ENCODE assay signal across 25 cellular contexts in genomic region chr5:147411612-147412310, GRCh38.
DNase-seq lines count a peak whose midpoint lies in the region; ATAC-seq and TF ChIP-seq lines count a peak whose summit lies in the region.
"Had no signal": no experiment of that assay in that cellular context is flagged by ENCODE, and none has a peak within 500 bp of the region (broad histone marks: within the 10 kb centered on the region; RNA-seq: fewer than 3 reads in every experiment).

No MANE protein-coding gene starts in this region.

- H3K4me3 ChIP-seq in esophagus squamous epithelium (no peak overlapping the region), thoracic aorta (no peak overlapping the region), ovary (no peak overlapping the region)
- H3K4me3 ChIP-seq: BLaER1 treated with 17β-estradiol and CSF1 and Interleukin-3, amounts not matched to agents 10 nM and 100 nM; pancreas; PC-9 had no signal

- H3K4me1 ChIP-seq in esophagus squamous epithelium (peaks cover 2 to 57% (median 12%) of the 10 kb centered on the region in 3 donors), thoracic aorta (ENCODE audit: control insufficient read depth in 1 of 2, low read depth in 2 of 2) (peaks cover 42 to 96% of the 10 kb centered on the region in 2 donors), ovary (ENCODE audit: insufficient read depth) (peaks cover 21% of the 10 kb centered on the region)
- H3K4me1 ChIP-seq: BLaER1 treated with 17β-estradiol and CSF1 and Interleukin-3, amounts not matched to agents 10 nM and 100 nM; pancreas had no signal

- H3K4me3 Mint-ChIP-seq in nephron = no peak overlapping the region
- H3K4me3 Mint-ChIP-seq: activated naive CD4-positive, alpha-beta T cell treated with anti-CD3 and anti-CD28 coated beads, Interleukin-2, amount 10 ng/mL, durations not matched to agents 7 days and 5 days; activated T-cell treated with anti-CD3 and anti-CD28 coated beads, Interleukin-2, amount 50 U/mL, for 72 hours; naive thymus-derived CD4-positive, alpha-beta T cell; stimulated activated naive B cell treated with anti-CD40 and anti-IgM and Interleukin-4, amounts not matched to agents 10 μg/mL and 1 μg/mL and 100 μg/mL, for 72 hours; type B pancreatic cell had no signal

- H3K36me3 ChIP-seq in esophagus squamous epithelium (peaks cover 0 to 38% (median 0%) of the 10 kb centered on the region in 3 donors), thoracic aorta (peaks cover 15% of the 10 kb centered on the region), ovary (peaks cover 4% of the 10 kb centered on the region)
- H3K36me3 ChIP-seq: BLaER1 treated with 17β-estradiol and CSF1 and Interleukin-3, amounts not matched to agents 10 nM and 100 nM; pancreas had no signal

- H3K9me3 Mint-ChIP-seq in nephron = no peaks in the 10 kb centered on the region
- H3K9me3 Mint-ChIP-seq: activated naive CD4-positive, alpha-beta T cell treated with anti-CD3 and anti-CD28 coated beads, Interleukin-2, amount 10 ng/mL, durations not matched to agents 7 days and 5 days; activated T-cell treated with anti-CD3 and anti-CD28 coated beads, Interleukin-2, amount 50 U/mL, for 72 hours; stimulated activated naive B cell treated with anti-CD40 and anti-IgM and Interleukin-4, amounts not matched to agents 10 μg/mL and 1 μg/mL and 100 μg/mL, for 72 hours; type B pancreatic cell had no signal

- H3K4me1 Mint-ChIP-seq in nephron = peaks cover 46% of the 10 kb centered on the region
- H3K4me1 Mint-ChIP-seq: activated naive CD4-positive, alpha-beta T cell treated with anti-CD3 and anti-CD28 coated beads, Interleukin-2, amount 10 ng/mL, durations not matched to agents 7 days and 5 days; naive thymus-derived CD4-positive, alpha-beta T cell; stimulated activated naive B cell treated with anti-CD40 and anti-IgM and Interleukin-4, amounts not matched to agents 10 μg/mL and 1 μg/mL and 100 μg/mL, for 72 hours had no signal

- H3K27me3 Mint-ChIP-seq in nephron (ENCODE audit: low read depth) = peaks cover 7% of the 10 kb centered on the region
- H3K27me3 Mint-ChIP-seq: activated naive CD4-positive, alpha-beta T cell treated with anti-CD3 and anti-CD28 coated beads, Interleukin-2, amount 10 ng/mL, durations not matched to agents 7 days and 5 days; stimulated activated naive B cell treated with anti-CD40 and anti-IgM and Interleukin-4, amounts not matched to agents 10 μg/mL and 1 μg/mL and 100 μg/mL, for 72 hours; type B pancreatic cell had no signal

- no peak for TF ChIP-seq POLR2A in esophagus squamous epithelium (IDR thresholded peaks at IDR 0.05)
- no peak for TF ChIP-seq POLR2A in ovary (IDR thresholded peaks at IDR 0.05)

- 74 to 76% methylated on average over 6 of the region's 6 CpGs for WGBS in esophagus squamous epithelium, 2 donors
- 45 to 49% (median 49%) methylated on average over 6 of the region's 6 CpGs for WGBS in ovary, 3 donors

- DNase-seq in esophagus squamous epithelium (lab: John Stamatoyannopoulos, UW) (no peak), thoracic aorta (ENCODE audit: low spot score) (no peak), cerebellar cortex (ENCODE audit: low spot score) (no peak), ovary (no peak)
- no peak for DNase-seq in NK-92 treated with Interleukin-12 subunit alpha and Interleukin-12 subunit beta, amount 100 ng/mL, for 24 hours (lab: John Stamatoyannopoulos, UW)
- DNase-seq: activated CD4-positive, alpha-beta T cell treated with anti-CD3 and anti-CD28 coated beads for 48 hours; activated naive CD4-positive, alpha-beta T cell treated with anti-CD3 and anti-CD28 coated beads, Interleukin-2, amount 10 ng/mL, durations not matched to agents 7 days and 5 days; activated T-cell treated with anti-CD3 and anti-CD28 coated beads, Interleukin-2, amount 50 U/mL, for 72 hours; anterior cingulate cortex; effector CD8-positive, alpha-beta T cell; Kasumi-1; mesenchymal stem cell; naive thymus-derived CD4-positive, alpha-beta T cell; NCI-H1092 treated with DMSO at 0.1 percent for 48 hours; NCI-H2081; pancreas; PC-9; SIG-M5; stimulated activated naive B cell treated with anti-CD40 and anti-IgM and Interleukin-4, amounts not matched to agents 10 μg/mL and 1 μg/mL and 100 μg/mL, for 72 hours; T-helper 1 cell had no signal

- H3K27me3 ChIP-seq in esophagus squamous epithelium = no peaks in the 10 kb centered on the region
- no peaks in the 10 kb centered on the region for H3K27me3 ChIP-seq in thoracic aorta (replicated peaks; ENCODE audit: insufficient read depth)
- no peaks in the 10 kb centered on the region for H3K27me3 ChIP-seq in ovary
- H3K27me3 ChIP-seq: BLaER1 treated with 17β-estradiol and CSF1 and Interleukin-3, amounts not matched to agents 10 nM and 100 nM; pancreas had no signal

- ATAC-seq in SK-N-SH treated with all-trans-retinoic acid at 6 μM for 48 hours (peak; percentile 77), thoracic aorta (ENCODE audit: insufficient number of reproducible peaks, low FRiP score, low read depth) (no peak)
- ATAC-seq: activated T-cell treated with anti-CD3 and anti-CD28 coated beads, Interleukin-2, amount 50 U/mL, for 72 hours; esophagus mucosa; naive thymus-derived CD4-positive, alpha-beta T cell; stimulated activated naive B cell treated with anti-CD40 and anti-IgM and Interleukin-4, amounts not matched to agents 10 μg/mL and 1 μg/mL and 100 μg/mL, for 72 hours had no signal

- no peaks in the 10 kb centered on the region for H3K9me3 ChIP-seq in esophagus squamous epithelium
- no peaks in the 10 kb centered on the region for H3K9me3 ChIP-seq in thoracic aorta
- H3K9me3 ChIP-seq in ovary = no peaks in the 10 kb centered on the region
- H3K9me3 ChIP-seq: BLaER1 treated with 17β-estradiol and CSF1 and Interleukin-3, amounts not matched to agents 10 nM and 100 nM; pancreas had no signal

- TF ChIP-seq EP300 in ovary (IDR thresholded peaks at IDR 0.05) = no peak

- intact Hi-C loops in esophagus squamous epithelium (cut with DNase I) (no loop called here), ovary (cut with DNase I) (loop anchor here in 1 of 4 donors (5.0 kb wide), 1 partner anchor 36 kb away; no protein-coding TSS in a partner anchor)

- TF ChIP-seq CTCF in esophagus squamous epithelium (IDR thresholded peaks at IDR 0.05) = no peak
- TF ChIP-seq CTCF in nephron (IDR thresholded peaks at IDR 0.05; ENCODE audit: unreplicated experiment in 3 of 3) = no peak
- no peak for TF ChIP-seq CTCF in thoracic aorta (IDR thresholded peaks at IDR 0.05)
- no peak for TF ChIP-seq CTCF in ovary (IDR thresholded peaks at IDR 0.05)

- H3K36me3 Mint-ChIP-seq in nephron (ENCODE audit: low read depth) = peaks cover 18% of the 10 kb centered on the region
- H3K36me3 Mint-ChIP-seq: activated naive CD4-positive, alpha-beta T cell treated with anti-CD3 and anti-CD28 coated beads, Interleukin-2, amount 10 ng/mL, durations not matched to agents 7 days and 5 days; naive thymus-derived CD4-positive, alpha-beta T cell; stimulated activated naive B cell treated with anti-CD40 and anti-IgM and Interleukin-4, amounts not matched to agents 10 μg/mL and 1 μg/mL and 100 μg/mL, for 72 hours had no signal

- H3K27ac Mint-ChIP-seq in nephron = peak overlapping the region; percentile 5 to 89 (median 66)
- H3K27ac Mint-ChIP-seq: activated naive CD4-positive, alpha-beta T cell treated with anti-CD3 and anti-CD28 coated beads, Interleukin-2, amount 10 ng/mL, durations not matched to agents 7 days and 5 days; activated T-cell treated with anti-CD3 and anti-CD28 coated beads, Interleukin-2, amount 50 U/mL, for 72 hours; naive thymus-derived CD4-positive, alpha-beta T cell; stimulated activated naive B cell treated with anti-CD40 and anti-IgM and Interleukin-4, amounts not matched to agents 10 μg/mL and 1 μg/mL and 100 μg/mL, for 72 hours; type B pancreatic cell had no signal

- peak overlapping the region in 3 of 4 donors; percentile 58 to 91 (median 74) for H3K27ac ChIP-seq in esophagus squamous epithelium
- H3K27ac ChIP-seq in thoracic aorta = peak overlapping the region; percentile 84 to 95
- H3K27ac ChIP-seq in ovary = no peak overlapping the region
- H3K27ac ChIP-seq: BLaER1 treated with 17β-estradiol and CSF1 and Interleukin-3, amounts not matched to agents 10 nM and 100 nM; pancreas; PC-9 had no signal

TF ChIP-seq in SK-N-SH treated with all-trans-retinoic acid at 6 μM for 48 hours, 23 proteins besides CTCF, POLR2A, EP300 and RAD21:
- TF ChIP-seq SNAI2 (CRISPR knock-in tag; IDR thresholded peaks at IDR 0.05) (0 out of 2 replicates have a peak, but pooled peaks have one; percentile 12), CSDC2 (CRISPR knock-in tag; IDR thresholded peaks at IDR 0.05) (no peak; the same call in 1 of the 2 replicates), CSRNP3 (CRISPR knock-in tag; IDR thresholded peaks at IDR 0.05) (no peak), ZNF565 (CRISPR knock-in tag; conservative IDR thresholded peaks at IDR 0.05; ENCODE audit: low read depth) (no peak), TCF4 (CRISPR knock-in tag; IDR thresholded peaks at IDR 0.05; ENCODE audit: borderline replicate concordance) (0 out of 2 replicates have a peak, but pooled peaks have one; percentile 11), ISL1 (CRISPR knock-in tag; IDR thresholded peaks at IDR 0.05) (peak; percentile 91), ESRRG (CRISPR knock-in tag; IDR thresholded peaks at IDR 0.05) (no peak)

Comparison
In these comparisons a context has a peak if more than half of its experiments do, and no peak if none do; other contexts are left out.
1. H3K27ac ChIP-seq: peak in esophagus squamous epithelium (3 of 4) and thoracic aorta (2 of 2); none in ovary (0 of 2).